ENCODE assay signal across 9 cellular contexts in genomic region chr13:113410472-113411201, GRCh38. TPM values are rescaled to one million over a fixed set of nuclear protein-coding genes. Genes with fewer than 3 reads are reported as not detected.
DNase-seq lines count a peak whose midpoint lies in the region; ATAC-seq and TF ChIP-seq lines count a peak whose summit lies in the region.
"Had no signal": no experiment of that assay in that cellular context is flagged by ENCODE, and none has a peak within 500 bp of the region (broad histone marks: within the 10 kb centered on the region; RNA-seq: fewer than 3 reads in every experiment).

No MANE protein-coding gene starts in this region.

- H3K36me3 Mint-ChIP-seq in progenitor cell of endocrine pancreas (ENCODE audit: insufficient read depth) = peaks cover 2% of the 10 kb centered on the region

- no peak overlapping the region for H3K4me3 Mint-ChIP-seq in progenitor cell of endocrine pancreas (ENCODE audit: low read depth)

- DNase-seq in GM04504 (ENCODE audit: low read depth) = peak; percentile 68
- DNase-seq in RWPE1 (ENCODE audit: low spot score) = no peak
- DNase-seq in fibroblast of the conjunctiva (ENCODE audit: low read depth) = peak; percentile 71
- DNase-seq in progenitor cell of endocrine pancreas (ENCODE audit: low spot score, unreplicated experiment) = no peak
- no peak for DNase-seq in NAMALWA (ENCODE audit: low spot score)
- no peak for DNase-seq in NCI-H2171 (lab: John Stamatoyannopoulos, UW)

- H3K4me1 ChIP-seq in skeletal muscle tissue (ENCODE audit: control insufficient read depth in 3 of 3, insufficient read depth in 3 of 3, low read length in 3 of 3) = peaks cover 69 to 86% (median 83%) of the 10 kb centered on the region in 3 donors

- H3K9ac ChIP-seq in skeletal muscle tissue (ENCODE audit: low read depth in 1 of 3, low read length in 3 of 3) = peak overlapping the region; percentile 86 to 89 (median 87)

- no peak overlapping the region for H3K27ac Mint-ChIP-seq in progenitor cell of endocrine pancreas

- no peaks in the 10 kb centered on the region for H3K4me1 Mint-ChIP-seq in progenitor cell of endocrine pancreas (ENCODE audit: low read depth)

- POLR2A ChIA-PET in RWPE1 (lab: Yijun Ruan, JAX; ENCODE audit: low non-redundant PET) = interaction anchor here (0.6 kb wide), 1 partner anchor 327 kb away, joined by 3 read pairs; no protein-coding TSS in a partner anchor

- H3K27ac ChIP-seq in RWPE1 (peak overlapping the region; percentile 8), skeletal muscle tissue (ENCODE audit: low read depth, low read length) (peak overlapping the region; percentile 99)

- H3K4me3 ChIP-seq in skeletal muscle tissue (ENCODE audit: low read length in 3 of 3) = peak overlapping the region; percentile 48 to 67 (median 49)

- H3K27me3 Mint-ChIP-seq in progenitor cell of endocrine pancreas = peaks cover 3% of the 10 kb centered on the region

- ATAC-seq in HG03097 (IDR thresholded peaks at IDR 0.05; ENCODE audit: low FRiP score, unreplicated experiment) = no peak

- H3K9me3 Mint-ChIP-seq in progenitor cell of endocrine pancreas (ENCODE audit: low read depth) = no peaks in the 10 kb centered on the region

- TF ChIP-seq CTCF in RWPE1 (conservative IDR thresholded peaks at IDR 0.05; ENCODE audit: low read depth) = no peak
- no peak for TF ChIP-seq CTCF in progenitor cell of endocrine pancreas (IDR thresholded peaks at IDR 0.05; ENCODE audit: unreplicated experiment)

- CTCF ChIA-PET in RWPE1 (lab: Yijun Ruan, JAX) = interaction anchor here (0.6 to 1.1 kb wide), 4 partner anchors 17 to 468 kb away, joined by 3 to 4 read pairs (median 4); no protein-coding TSS in a partner anchor

- H3K27me3 ChIP-seq in skeletal muscle tissue (ENCODE audit: control insufficient read depth in 3 of 3, insufficient read depth in 3 of 3, low read length in 3 of 3) = peaks cover 0 to 3% (median 0%) of the 10 kb centered on the region in 3 donors

- H3K9me3 ChIP-seq in skeletal muscle tissue (ENCODE audit: control insufficient read depth in 3 of 3, low read length in 3 of 3) = no peaks in the 10 kb centered on the region

- no peaks in the 10 kb centered on the region for H3K36me3 ChIP-seq in skeletal muscle tissue (ENCODE audit: control insufficient read depth in 3 of 3, insufficient read depth in 3 of 3, low read length in 3 of 3)

RNA-seq across cellular contexts. Expression of gene ADPRHL1, which starts 42.7 kb away (rescaled TPM):
- 124 TPM for total RNA-seq in skeletal muscle tissue
- 5.2 and 6.8 TPM in 2 replicates for total RNA-seq in progenitor cell of endocrine pancreas

RNA-seq across cellular contexts. Expression of gene GRTP1, which starts 46.7 kb away (rescaled TPM):
- total RNA-seq in skeletal muscle tissue = 3.7 TPM
- total RNA-seq in progenitor cell of endocrine pancreas = 22.6 and 26.1 TPM in 2 replicates
- total RNA-seq: activated CD8-positive, alpha-beta memory T cell treated with anti-CD3 and anti-CD28 coated beads for 36 hours had no signal

Comparison
In these comparisons a context has a peak if more than half of its experiments do, and no peak if none do; other contexts are left out.
1. DNase-seq: peak in GM04504 (single experiment) and fibroblast of the conjunctiva (single experiment); none in RWPE1 (single experiment), progenitor cell of endocrine pancreas (single experiment), NAMALWA (single experiment) and NCI-H2171 (single experiment).
2. RNA of gene ADPRHL1, which starts 42.7 kb away (total RNA-seq): 124 TPM in skeletal muscle tissue (single experiment); 5.2 to 6.8 TPM in progenitor cell of endocrine pancreas; every median in the first group is over 10 times any median in the second.